In genomic region chr16:53768593-53768992, GRCh38 we compare ENCODE assay signal across 10 cellular contexts.
DNase-seq lines count a peak whose midpoint lies in the region; ATAC-seq, FAIRE-seq and TF ChIP-seq lines count a peak whose summit lies in the region.
"Had no signal": no experiment of that assay in that cellular context is flagged by ENCODE, and none has a peak within 500 bp of the region (broad histone marks: within the 10 kb centered on the region; RNA-seq: fewer than 3 reads in every experiment).

No MANE protein-coding gene starts in this region.

- ATAC-seq in HG03196 (IDR thresholded peaks at IDR 0.05; ENCODE audit: unreplicated experiment) (no peak), GM21381 (IDR thresholded peaks at IDR 0.05; ENCODE audit: unreplicated experiment) (no peak), HG03354 (IDR thresholded peaks at IDR 0.05; ENCODE audit: poor library complexity, severe bottlenecking, unreplicated experiment) (no peak)

- DNase-seq in Caki2 (ENCODE audit: low read depth) (peak; percentile 91), HTR-8/SVneo (ENCODE audit: insufficient read length, low spot score) (peak; percentile 50), brain microvascular endothelial cell (peak; percentile 96), myocyte (ENCODE audit: low read depth) (peak; percentile 83)
- no peak for DNase-seq in NK-92 treated with Interleukin-12 subunit alpha and Interleukin-12 subunit beta, amount 100 ng/mL, for 24 hours (lab: John Stamatoyannopoulos, UW)
- DNase-seq: NCI-H1048; stimulated activated naive CD4-positive, alpha-beta T cell treated with Interleukin-2 at 50 U/mL for 16 hours had no signal

- peak overlapping the region; percentile 89 for H3K27ac ChIP-seq in brain microvascular endothelial cell

- H3K4me3 ChIP-seq in brain microvascular endothelial cell (ENCODE audit: low read depth, low read length) = no peak overlapping the region

- no peaks in the 10 kb centered on the region for H3K36me3 ChIP-seq in brain microvascular endothelial cell (replicated peaks)

- in situ Hi-C loops in Caki2 (cut with HindIII; ENCODE audit: low pct_unique_long_range_greater_than_20kb, low sequenced_read_pairs) (no loop called here), brain microvascular endothelial cell (cut with HindIII; ENCODE audit: low pct_ligation_motif_present, low sequenced_read_pairs) (no loop called here)

- no peak for TF ChIP-seq CTCF in brain microvascular endothelial cell (IDR thresholded peaks at IDR 0.05; ENCODE audit: low read depth, low read length, missing control alignments)

- FAIRE-seq in HTR-8/SVneo (lab: Jason Lieb, UNC) = peak; percentile 86

- no peaks in the 10 kb centered on the region for H3K27me3 ChIP-seq in brain microvascular endothelial cell (replicated peaks)
